In genomic region chr3:51966486-51966885, GRCh38 we compare ENCODE assay signal across 8 cellular contexts. TPM values are rescaled to one million over a fixed set of nuclear protein-coding genes. Genes with fewer than 3 reads are reported as not detected.
DNase-seq lines count a peak whose midpoint lies in the region; ATAC-seq and TF ChIP-seq lines count a peak whose summit lies in the region.

No MANE protein-coding gene starts in this region.

- H3K27ac Mint-ChIP-seq in WTC11 = no peak overlapping the region

- DNase-seq in H7 (no peak), WTC11 (ENCODE audit: low spot score) (no peak), right atrium auricular region (ENCODE audit: low spot score) (no peak), OCI-M1 (lab: John Stamatoyannopoulos, UW) (no peak), HUDEP-2 (lab: John Stamatoyannopoulos, UW; ENCODE audit: unreplicated experiment in 76 of 76) (no peak), DMS153 treated with DMSO at 0.1 percent for 48 hours (lab: John Stamatoyannopoulos, UW; ENCODE audit: unreplicated experiment) (no peak)

- no peaks in the 10 kb centered on the region for H3K9me3 ChIP-seq in right atrium auricular region

- no peaks in the 10 kb centered on the region for H3K36me3 Mint-ChIP-seq in WTC11

- H3K27me3 ChIP-seq in H7 (ENCODE audit: control insufficient read depth, insufficient read depth, low read length) = peaks cover 3% of the 10 kb centered on the region
- H3K27me3 ChIP-seq in right atrium auricular region = no peaks in the 10 kb centered on the region

- CTCF ChIA-PET in WTC11 (lab: Charles Lee) = interaction anchor here (1.1 to 6.5 kb wide), 5 partner anchors 8 to 79 kb away, joined by 4 to 60 read pairs (median 41); partner anchors contain the start of genes ABHD14A, ABHD14B, ACY1 and PARP3

- H3K27ac ChIP-seq in right atrium auricular region (peak overlapping the region; percentile 78 to 86), skin epidermis (peak overlapping the region in 14 of 21 experiments; percentile 7 to 94 (median 88))

- H3K36me3 ChIP-seq in H7 (replicated peaks; ENCODE audit: control insufficient read depth, insufficient read depth, low read length) = no peaks in the 10 kb centered on the region; the same call in 1 of the 2 replicates
- no peaks in the 10 kb centered on the region for H3K36me3 ChIP-seq in right atrium auricular region

- H3K9me3 Mint-ChIP-seq in WTC11 = no peaks in the 10 kb centered on the region

- H3K4me1 ChIP-seq in right atrium auricular region = peaks cover 0 to 65% of the 10 kb centered on the region in 2 donors

- POLR2A ChIA-PET in WTC11 (lab: Charles Lee) = interaction anchor here (1.1 to 1.5 kb wide), 2 partner anchors 25 to 30 kb away, joined by 4 to 5 read pairs; no protein-coding TSS in a partner anchor

- peaks cover 49% of the 10 kb centered on the region for H3K4me1 Mint-ChIP-seq in WTC11

- H3K4me3 ChIP-seq in H7 (ENCODE audit: insufficient read depth, low read depth, low read length) (peak overlapping the region; percentile 53), right atrium auricular region (peak overlapping the region; percentile 47 to 91), skin epidermis (peak overlapping the region; percentile 53 to 78 (median 73))

- ATAC-seq in WTC11 = no peak
- ATAC-seq in HG02840 (IDR thresholded peaks at IDR 0.05; ENCODE audit: low FRiP score, unreplicated experiment) = no peak

- no peak for TF ChIP-seq CTCF in WTC11 (IDR thresholded peaks at IDR 0.05)
- TF ChIP-seq CTCF in right atrium auricular region (IDR thresholded peaks at IDR 0.05) = no peak

- H3K27me3 Mint-ChIP-seq in WTC11 (ENCODE audit: low read depth) = peaks cover 23% of the 10 kb centered on the region

- H3K4me3 Mint-ChIP-seq in WTC11 = peak overlapping the region; percentile 73

TF ChIP-seq in WTC11, 78 proteins besides CTCF, POLR2A, EP300 and RAD21 (continues in another document):
- TF ChIP-seq E2F5 (CRISPR knock-in tag; IDR thresholded peaks at IDR 0.05) = no peak
- no peak for TF ChIP-seq ESRRA (CRISPR knock-in tag; IDR thresholded peaks at IDR 0.05; ENCODE audit: borderline replicate concordance)
- no peak for TF ChIP-seq TP53 (CRISPR knock-in tag; IDR thresholded peaks at IDR 0.05)
- no peak for TF ChIP-seq OVOL2 (CRISPR knock-in tag; IDR thresholded peaks at IDR 0.05; ENCODE audit: borderline replicate concordance)
- no peak for TF ChIP-seq EMX1 (CRISPR knock-in tag; IDR thresholded peaks at IDR 0.05)
- no peak for TF ChIP-seq STAT6 (CRISPR knock-in tag; conservative IDR thresholded peaks at IDR 0.05; ENCODE audit: low read depth)
- TF ChIP-seq ZNF232 (CRISPR knock-in tag; IDR thresholded peaks at IDR 0.05) = no peak
- TF ChIP-seq NR1H2 (CRISPR knock-in tag; IDR thresholded peaks at IDR 0.05) = no peak
- no peak for TF ChIP-seq ATF2 (CRISPR knock-in tag; IDR thresholded peaks at IDR 0.05; ENCODE audit: borderline replicate concordance, low read depth)
- TF ChIP-seq JAZF1 (CRISPR knock-in tag; IDR thresholded peaks at IDR 0.05) = no peak
- no peak for TF ChIP-seq MXD4 (CRISPR knock-in tag; IDR thresholded peaks at IDR 0.05; ENCODE audit: borderline replicate concordance)
- no peak for TF ChIP-seq SMAD3 (CRISPR knock-in tag; IDR thresholded peaks at IDR 0.05; ENCODE audit: borderline replicate concordance)
- no peak for TF ChIP-seq HMGA2 (CRISPR knock-in tag; IDR thresholded peaks at IDR 0.05)
- TF ChIP-seq CBFB (CRISPR knock-in tag; IDR thresholded peaks at IDR 0.05; ENCODE audit: low read depth) = no peak
- no peak for TF ChIP-seq TEAD1 (CRISPR knock-in tag; IDR thresholded peaks at IDR 0.05)
- no peak for TF ChIP-seq ZNF281 (CRISPR knock-in tag; IDR thresholded peaks at IDR 0.05)
- TF ChIP-seq PREB (CRISPR knock-in tag; IDR thresholded peaks at IDR 0.05; ENCODE audit: borderline replicate concordance) = no peak
- TF ChIP-seq SMAD4 (CRISPR knock-in tag; IDR thresholded peaks at IDR 0.05) = no peak

RNA-seq across cellular contexts. Expression of gene PCBP4, which starts 0.8 kb away (rescaled TPM):
- 29.4 and 48.1 TPM in 2 replicates for total RNA-seq in H7 (2014; rRNA removed; shearing (Covaris generic))
- 28.7 to 31.6 TPM (median 30.6 TPM) in 3 replicates for total RNA-seq in WTC11 (2021)
- 100 to 1,000 TPM in 1 of 2 donors, 10 to 100 TPM in 1; 73.8 to 119 TPM for total RNA-seq in right atrium auricular region

RNA-seq across cellular contexts. Expression of gene ABHD14B, which starts 7.4 kb away (rescaled TPM):
- total RNA-seq in H7 (2014; rRNA removed; shearing (Covaris generic)) = 20.8 and 24.3 TPM in 2 replicates
- total RNA-seq in WTC11 (2021) (11.8 to 12.6 TPM (median 12.3 TPM) in 3 replicates), right atrium auricular region (10 to 100 TPM; 15.6 to 20.9 TPM)

RNA-seq across cellular contexts. Expression of gene ABHD14A, which starts 8.4 kb away (rescaled TPM):
- 7.5 and 7.7 TPM in 2 replicates for total RNA-seq in H7 (2014; rRNA removed; shearing (Covaris generic))
- total RNA-seq in WTC11 (2021) = 3.8 to 5.9 TPM (median 4.5 TPM) in 3 replicates
- total RNA-seq in right atrium auricular region = 10 to 100 TPM; 21.0 to 31.3 TPM

RNA-seq across cellular contexts. Expression of gene GPR62, which starts 11.3 kb away (rescaled TPM):
- 0.14 TPM in 1 of 2 replicates, not detected in the other for total RNA-seq in H7 (2014; rRNA removed; shearing (Covaris generic))
- total RNA-seq in WTC11 (2021) (0.24 to 0.55 TPM (median 0.46 TPM) in 3 replicates), right atrium auricular region (under 1 TPM; 0.12 to 0.82 TPM)

RNA-seq across cellular contexts. Expression of gene ACY1, which starts 16.8 kb away (rescaled TPM):
- total RNA-seq in H7 (2014; rRNA removed; shearing (Covaris generic)) = 97.7 and 101 TPM in 2 replicates
- total RNA-seq in WTC11 (2021) (53.8 to 66.3 TPM (median 61.6 TPM) in 3 replicates), right atrium auricular region (10 to 100 TPM; 26.0 to 29.8 TPM)
